Comparison of ENCODE assay signal across 8 cellular contexts in the genomic region with DNA sequence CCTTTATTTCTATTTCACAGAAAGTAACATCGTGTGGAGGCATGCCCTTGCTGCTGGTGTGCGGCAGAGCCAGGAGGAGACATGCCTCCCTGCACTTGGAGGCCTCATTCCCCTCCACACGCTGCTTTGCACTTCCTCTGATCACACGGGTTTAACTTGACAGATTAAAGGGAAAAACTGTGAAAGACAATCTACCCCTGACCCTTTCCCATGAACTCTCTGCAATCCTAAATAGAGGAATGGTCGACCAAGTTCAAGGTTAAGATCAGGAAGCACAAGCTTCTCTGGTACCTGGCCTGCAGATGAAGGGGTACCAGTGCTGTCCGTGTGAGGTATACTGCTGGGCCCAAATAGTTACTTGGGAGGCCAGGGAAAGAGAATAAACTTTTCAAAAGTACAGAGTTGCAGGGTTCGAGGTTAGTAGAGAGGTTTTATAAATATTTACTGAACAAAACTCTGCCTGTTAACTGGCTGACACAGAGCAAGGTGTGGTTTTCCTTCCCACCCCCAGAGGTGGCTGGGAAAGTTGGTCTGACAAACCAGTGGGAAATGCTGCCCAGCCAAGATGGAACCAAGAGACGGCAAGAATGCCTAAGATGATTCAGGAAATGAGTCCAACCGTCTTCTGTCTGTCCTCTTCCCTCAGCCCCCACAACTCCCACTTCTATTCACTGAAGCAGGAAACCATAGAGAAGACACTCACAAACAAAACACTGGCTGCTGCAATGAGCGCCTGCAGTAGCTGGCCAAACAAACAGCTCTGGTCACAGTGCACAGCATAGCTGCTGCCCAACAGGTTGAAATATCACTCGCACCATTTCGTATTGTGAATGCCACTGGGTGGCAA.
DNase-seq lines count a peak whose midpoint lies in the region; ATAC-seq and TF ChIP-seq lines count a peak whose summit lies in the region.

No MANE protein-coding gene starts in this region.

- peaks cover 2% of the 10 kb centered on the region for H3K27me3 Mint-ChIP-seq in neural progenitor cell (ENCODE audit: insufficient read depth, low read depth)

- RAD21 ChIA-PET in HCT116 (lab: Charles Lee; ENCODE audit: low non-redundant PET in 1 of 2, low total read pairs in 2 of 2, uncharacterized antibody in 2 of 2, unreplicated experiment in 2 of 2) = interaction anchor here in 1 of 2 experiments (0.5 kb wide), 1 partner anchor 95 kb away, joined by 3 read pairs; no protein-coding TSS in a partner anchor

- H3K79me2 ChIP-seq in HCT116 (ENCODE audit: insufficient read depth, low read length) = peaks cover 98% of the 10 kb centered on the region
- peaks cover 100% of the 10 kb centered on the region for H3K79me2 ChIP-seq in neural progenitor cell (ENCODE audit: low read depth)

- POLR2A ChIA-PET in HCT116 (lab: Charles Lee) = no interaction called here

- no peak overlapping the region for H3K4me3 Mint-ChIP-seq in neural progenitor cell

- H3K4me3 ChIP-seq in HCT116 (replicated peaks in 1 of 2; ENCODE audit: low read depth in 1 of 2, low read length in 2 of 2) = no peak overlapping the region
- no peak overlapping the region for H3K4me3 ChIP-seq in RWPE2 (ENCODE audit: severe bottlenecking)
- no peak overlapping the region for H3K4me3 ChIP-seq in neural progenitor cell

- TF ChIP-seq RAD21 in HCT116 (IDR thresholded peaks at IDR 0.05; ENCODE audit: low read depth) = no peak

- no peak overlapping the region for H2AFZ ChIP-seq in HCT116 (ENCODE audit: low read depth, low read length, poor library complexity, severe bottlenecking)
- H2AFZ ChIP-seq in neural progenitor cell (replicated peaks) = no peak overlapping the region

- DNase-seq in Caki2 (ENCODE audit: low read depth) = peak; percentile 91
- no peak for DNase-seq in HCT116 (ENCODE audit: low read depth, low spot score)
- DNase-seq in RWPE2 (ENCODE audit: low spot score) = peak; percentile 78
- no peak for DNase-seq in left colon
- no peak for DNase-seq in stimulated activated CD4-positive, alpha-beta T cell treated with anti-CD3 and anti-CD28 coated beads, Interleukin-4, amount 100 ng/mL, for 1 hour
- DNase-seq in ureter (ENCODE audit: low spot score) = no peak
- DNase-seq in putamen (ENCODE audit: low spot score) = no peak
- no peak for DNase-seq in neural progenitor cell (ENCODE audit: low spot score)

- no peaks in the 10 kb centered on the region for H3K9me3 Mint-ChIP-seq in neural progenitor cell

- in situ Hi-C loops in Caki2 (cut with HindIII; ENCODE audit: low pct_unique_long_range_greater_than_20kb, low sequenced_read_pairs) = no loop called here

- no peaks in the 10 kb centered on the region for H3K36me3 Mint-ChIP-seq in neural progenitor cell

- no peaks in the 10 kb centered on the region for H3F3A ChIP-seq in neural progenitor cell (ENCODE audit: low read depth)

- ATAC-seq in HCT116 = peak; percentile 47
- peak; percentile 88 for ATAC-seq in RWPE2 (ENCODE audit: low read depth)
- ATAC-seq in left colon = peak; percentile 57

- H4K20me1 ChIP-seq in HCT116 (ENCODE audit: insufficient read depth) = peaks cover 11% of the 10 kb centered on the region; the same call in 1 of the 2 replicates
- H4K20me1 ChIP-seq in neural progenitor cell (ENCODE audit: low read depth) = peaks cover 100% of the 10 kb centered on the region

- H3K27ac ChIP-seq in HCT116 (ENCODE audit: low read depth, low read length) = no peak overlapping the region
- peak overlapping the region; percentile 81 for H3K27ac ChIP-seq in RWPE2 (ENCODE audit: poor library complexity, severe bottlenecking)
- H3K27ac ChIP-seq in neural progenitor cell = no peak overlapping the region

- no peaks in the 10 kb centered on the region for H3K9me2 ChIP-seq in HCT116 (ENCODE audit: insufficient read depth)

- H3K4me1 Mint-ChIP-seq in neural progenitor cell = peaks cover 35% of the 10 kb centered on the region

- TF ChIP-seq POLR2A in HCT116 (IDR thresholded peaks at IDR 0.05; ENCODE audit: borderline replicate concordance, extremely low read depth, insufficient read depth, insufficient read length) = no peak

- intact Hi-C loops in HCT116 (cut with micrococcal nuclease) (no loop called here), left colon (cut with DNase I, micrococcal nuclease) (no loop called here)

- TF ChIP-seq CTCF in HCT116 (IDR thresholded peaks at IDR 0.05 in 2 of 3, conservative IDR thresholded peaks at IDR 0.05 in 1 of 3; ENCODE audit: borderline replicate concordance in 1 of 3, insufficient read depth in 1 of 3, low read depth in 2 of 3, low read length in 2 of 3) (no peak), RWPE2 (IDR thresholded peaks at IDR 0.05; ENCODE audit: poor library complexity, severe bottlenecking) (no peak), neural progenitor cell (IDR thresholded peaks at IDR 0.05) (no peak)

- H3K4me2 ChIP-seq in HCT116 (ENCODE audit: low read length) (peak overlapping the region; percentile 13; the same call in 1 of the 2 replicates), neural progenitor cell (no peak overlapping the region)

- H3K9ac ChIP-seq in HCT116 (ENCODE audit: low read length) = no peak overlapping the region
- H3K9ac ChIP-seq in neural progenitor cell = no peak overlapping the region

- CTCF ChIA-PET in HCT116 (lab: Charles Lee) = interaction anchor here (1.0 to 2.0 kb wide), 4 partner anchors 10 to 23 kb away, joined by 3 to 6 read pairs (median 4); no protein-coding TSS in a partner anchor

- H3K4me1 ChIP-seq in HCT116 (ENCODE audit: control insufficient read depth in 1 of 2, insufficient read depth in 2 of 2, low read length in 2 of 2) (peaks cover 11 to 29% of the 10 kb centered on the region in 2 experiments), RWPE2 (ENCODE audit: insufficient read depth, poor library complexity, severe bottlenecking) (peaks cover 59% of the 10 kb centered on the region), neural progenitor cell (peaks cover 9% of the 10 kb centered on the region)

- H3K9me3 ChIP-seq in HCT116 (ENCODE audit: control insufficient read depth in 1 of 2, insufficient read depth in 1 of 2, low read depth in 1 of 2, low read length in 2 of 2) (no peaks in the 10 kb centered on the region), RWPE2 (ENCODE audit: severe bottlenecking) (no peaks in the 10 kb centered on the region), neural progenitor cell (ENCODE audit: low read depth) (no peaks in the 10 kb centered on the region)

- H3K36me3 ChIP-seq in HCT116 (ENCODE audit: control insufficient read depth in 1 of 2, insufficient read depth in 2 of 2, low read length in 2 of 2) (no peaks in the 10 kb centered on the region), RWPE2 (ENCODE audit: low read depth) (peaks cover 26% of the 10 kb centered on the region), neural progenitor cell (no peaks in the 10 kb centered on the region)

- BruUV-seq in HCT116 (replicated peaks; lab: Mats Ljungman, UMichigan) = no TSS peak

- H3K27me3 ChIP-seq in HCT116 (ENCODE audit: insufficient read depth, low read length) = no peaks in the 10 kb centered on the region
- H3K27me3 ChIP-seq in RWPE2 (ENCODE audit: insufficient read depth, poor library complexity, severe bottlenecking) = no peaks in the 10 kb centered on the region
- no peaks in the 10 kb centered on the region for H3K27me3 ChIP-seq in neural progenitor cell

- no peak overlapping the region for H3K27ac Mint-ChIP-seq in neural progenitor cell

TF ChIP-seq in HCT116, 20 proteins besides CTCF, POLR2A, EP300 and RAD21:
- TF ChIP-seq EZH2phosphoT487 (IDR thresholded peaks at IDR 0.05; ENCODE audit: borderline replicate concordance) (no peak), FOSL1 (IDR thresholded peaks at IDR 0.05; ENCODE audit: low read depth) (no peak), JUND (IDR thresholded peaks at IDR 0.05) (no peak), CBX3 (IDR thresholded peaks at IDR 0.05; ENCODE audit: low read depth) (no peak), SIN3A (IDR thresholded peaks at IDR 0.05; ENCODE audit: low read depth) (no peak)
- TF ChIP-seq, protein P1, sequence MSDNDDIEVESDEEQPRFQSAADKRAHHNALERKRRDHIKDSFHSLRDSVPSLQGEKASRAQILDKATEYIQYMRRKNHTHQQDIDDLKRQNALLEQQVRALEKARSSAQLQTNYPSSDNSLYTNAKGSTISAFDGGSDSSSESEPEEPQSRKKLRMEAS (IDR thresholded peaks at IDR 0.05) = no peak

Comparison
In these comparisons a context has a peak if more than half of its experiments do, and no peak if none do; other contexts are left out.
1. DNase-seq: peak in Caki2 (single experiment) and RWPE2 (single experiment); none in HCT116 (single experiment), left colon (0 of 2), stimulated activated CD4-positive, alpha-beta T cell treated with anti-CD3 and anti-CD28 coated beads, Interleukin-4, amount 100 ng/mL, for 1 hour (single experiment), ureter (single experiment), putamen (single experiment) and neural progenitor cell (single experiment).
2. Peak in every context shown above with its lines, with median percentiles within 50 percentile points of each other: ATAC-seq.